In the genomic region with DNA sequence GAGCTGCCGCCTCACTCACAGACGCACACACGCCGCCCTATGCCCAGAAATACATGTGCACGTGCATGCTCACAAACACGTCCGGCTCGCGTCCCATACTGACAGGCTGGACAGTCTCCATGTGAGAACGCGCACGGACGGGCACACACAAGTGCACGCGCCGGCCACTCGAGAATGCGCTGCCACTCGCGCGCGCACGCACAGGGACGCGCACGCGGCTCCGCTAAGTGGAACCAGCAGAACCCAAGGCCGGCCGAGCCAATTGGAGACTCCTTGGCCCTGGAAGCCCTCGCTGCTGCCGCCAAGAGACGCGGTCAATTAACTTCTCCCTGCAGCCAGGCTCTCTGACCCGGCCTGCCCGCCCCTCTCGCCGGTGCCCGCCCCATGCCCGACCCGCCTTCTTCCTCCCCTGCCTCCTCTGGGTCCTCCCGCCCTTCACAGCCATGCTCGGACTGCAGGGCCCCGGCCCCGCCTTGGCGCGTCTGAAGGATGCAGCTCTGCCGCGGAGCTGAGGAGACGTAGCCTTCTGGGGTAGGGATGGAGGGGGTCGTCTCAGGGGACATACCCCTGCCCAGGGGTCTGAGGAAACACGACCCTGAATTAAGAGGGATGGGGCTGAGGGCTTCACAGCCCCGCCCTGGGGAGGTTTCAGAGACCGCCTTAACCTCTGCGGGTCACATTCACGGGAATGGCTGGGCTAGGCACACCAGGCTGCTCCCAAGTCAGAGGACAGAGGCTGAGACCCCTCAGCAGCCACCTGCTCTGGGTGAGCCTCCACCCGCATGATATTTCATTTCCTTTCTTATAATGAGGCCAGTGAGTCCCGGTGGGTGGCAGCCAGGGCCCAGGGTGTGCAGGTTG, we compare ENCODE assay signal across 8 cellular contexts. TPM values are rescaled to one million over a fixed set of nuclear protein-coding genes. Genes with fewer than 3 reads are reported as not detected.
DNase-seq lines count a peak whose midpoint lies in the region; ATAC-seq, FAIRE-seq and TF ChIP-seq lines count a peak whose summit lies in the region.

No MANE protein-coding gene starts in this region.

- H3K27ac Mint-ChIP-seq in activated T-cell treated with anti-CD3 and anti-CD28 coated beads, Interleukin-2, amount 50 U/mL, for 72 hours: no peak overlapping the region

- no peaks in the 10 kb centered on the region for H3K36me3 ChIP-seq in bronchial epithelial cell (ENCODE audit: control insufficient read depth, insufficient read depth, low read length)
- H3K36me3 ChIP-seq in iPS-15b (ENCODE audit: control insufficient read depth, insufficient read depth, low read length): no peaks in the 10 kb centered on the region

- H3K4me1 Mint-ChIP-seq in activated T-cell treated with anti-CD3 and anti-CD28 coated beads, Interleukin-2, amount 50 U/mL, for 72 hours (ENCODE audit: low read depth): peaks cover 4% of the 10 kb centered on the region

- TF ChIP-seq CTCF in bronchial epithelial cell (IDR thresholded peaks at IDR 0.05; ENCODE audit: insufficient read depth, low read length, severe bottlenecking): no peak

- FAIRE-seq in bronchial epithelial cell (lab: Jason Lieb, UNC): no peak

- peak; percentile 35 to 37 for ATAC-seq in activated T-cell treated with anti-CD3 and anti-CD28 coated beads, Interleukin-2, amount 50 U/mL, for 72 hours (replicated peaks in 1 of 2)
- ATAC-seq in GM21447 (IDR thresholded peaks at IDR 0.05; ENCODE audit: unreplicated experiment): no peak
- ATAC-seq in GM18517 (IDR thresholded peaks at IDR 0.05; ENCODE audit: unreplicated experiment): no peak

- no peaks in the 10 kb centered on the region for H3K9me3 Mint-ChIP-seq in activated T-cell treated with anti-CD3 and anti-CD28 coated beads, Interleukin-2, amount 50 U/mL, for 72 hours

- H3K27me3 ChIP-seq in bronchial epithelial cell (ENCODE audit: control insufficient read depth, insufficient read depth, low read length) (peaks cover 14% of the 10 kb centered on the region), iPS-15b (ENCODE audit: control insufficient read depth, insufficient read depth, low read length) (peaks cover 44% of the 10 kb centered on the region)

- no peak for DNase-seq in activated T-cell treated with anti-CD3 and anti-CD28 coated beads, Interleukin-2, amount 50 U/mL, for 72 hours
- DNase-seq in activated T-cell treated with anti-CD3 and anti-CD28 coated beads, Interleukin-2, amount 50 U/mL, for 48 hours: no peak
- peak; percentile 67 for DNase-seq in NCI-H748 (lab: John Stamatoyannopoulos, UW; ENCODE audit: unreplicated experiment)
- DNase-seq in bronchial epithelial cell (ENCODE audit: low read depth): peak; percentile 18
- peak; percentile 68 for DNase-seq in renal cortical epithelial cell (ENCODE audit: low read depth)

- no peak overlapping the region for H3K9ac ChIP-seq in iPS-15b (ENCODE audit: low read depth, low read length)

- H3K4me3 ChIP-seq in bronchial epithelial cell (ENCODE audit: low read depth, low read length) (peak overlapping the region; percentile 28), iPS-15b (ENCODE audit: low read depth, low read length) (peak overlapping the region; percentile 52)

- peak overlapping the region; percentile 33 to 64 for H3K4me3 Mint-ChIP-seq in activated T-cell treated with anti-CD3 and anti-CD28 coated beads, Interleukin-2, amount 50 U/mL, for 72 hours

- peaks cover 45% of the 10 kb centered on the region for H3K27me3 Mint-ChIP-seq in activated T-cell treated with anti-CD3 and anti-CD28 coated beads, Interleukin-2, amount 50 U/mL, for 72 hours (ENCODE audit: low read depth)

- H3K9me3 ChIP-seq in iPS-15b (ENCODE audit: control insufficient read depth, insufficient read depth, low read length): no peaks in the 10 kb centered on the region

- H3K36me3 Mint-ChIP-seq in activated T-cell treated with anti-CD3 and anti-CD28 coated beads, Interleukin-2, amount 50 U/mL, for 72 hours (ENCODE audit: insufficient read depth in 2 of 2): no peaks in the 10 kb centered on the region

- peaks cover 10% of the 10 kb centered on the region for H3K4me1 ChIP-seq in iPS-15b (ENCODE audit: control insufficient read depth, insufficient read depth, low read length)

RNA-seq across cellular contexts. Expression of gene PTH1R, which starts 15.0 kb away (rescaled TPM):
- total RNA-seq in activated T-cell treated with anti-CD3 and anti-CD28 coated beads, Interleukin-2, amount 50 U/mL, for 72 hours: not detected
- total RNA-seq in bronchial epithelial cell: not detected in 2 replicates
- 16.3 and 106 TPM in 2 replicates for total RNA-seq in renal cortical epithelial cell

RNA-seq across cellular contexts. Expression of gene MYL3, which starts 29.3 kb away (rescaled TPM):
- not detected for total RNA-seq in activated T-cell treated with anti-CD3 and anti-CD28 coated beads, Interleukin-2, amount 50 U/mL, for 72 hours
- total RNA-seq in bronchial epithelial cell (not detected in 2 replicates), renal cortical epithelial cell (4.7 and 15.2 TPM in 2 replicates)

Comparison
In these comparisons a context has a peak if more than half of its experiments do, and no peak if none do; other contexts are left out.
1. ATAC-seq: peak in activated T-cell treated with anti-CD3 and anti-CD28 coated beads, Interleukin-2, amount 50 U/mL, for 72 hours (2 of 2); none in GM21447 (single experiment) and GM18517 (single experiment).
2. DNase-seq: peak in NCI-H748 (single experiment), bronchial epithelial cell (single experiment) and renal cortical epithelial cell (single experiment); none in activated T-cell treated with anti-CD3 and anti-CD28 coated beads, Interleukin-2, amount 50 U/mL, for 72 hours (0 of 2) and activated T-cell treated with anti-CD3 and anti-CD28 coated beads, Interleukin-2, amount 50 U/mL, for 48 hours (0 of 2).
3. RNA of gene PTH1R, which starts 15.0 kb away (total RNA-seq): 16.3 to 106 TPM in renal cortical epithelial cell; not detected in activated T-cell treated with anti-CD3 and anti-CD28 coated beads, Interleukin-2, amount 50 U/mL, for 72 hours and not detected in bronchial epithelial cell; every median in the first group is over 10 times any median in the second.